In genomic region chr14:58427289-58428010, GRCh38 we compare ENCODE assay signal across 1 cellular context.
TF ChIP-seq lines count a peak whose summit lies in the region.

Gene KIAA0586 (plus strand): TSS chr14:58427719. CDS start chr14:58428265, 546 bp downstream.
Gene TIMM9 (minus strand): TSS chr14:58427531. CDS start chr14:58411945, 15,586 bp downstream.

TF ChIP-seq in K562, 482 proteins besides CTCF, POLR2A, EP300 and RAD21 (continued from another document and continues in another):
- peak; percentile 92 for TF ChIP-seq ZBTB40 (IDR thresholded peaks at IDR 0.05)
- TF ChIP-seq ZBTB40 (CRISPR knock-in tag; IDR thresholded peaks at IDR 0.05): no peak
- TF ChIP-seq RCOR1 (IDR thresholded peaks at IDR 0.05; ENCODE audit: borderline replicate concordance in 1 of 2, low read depth in 2 of 2, low read length in 2 of 2): peak in 1 of 2 experiments; percentile 20; a peak in 2 of 4 replicates
- no peak for TF ChIP-seq TFE3 (CRISPR knock-in tag; IDR thresholded peaks at IDR 0.05)
- TF ChIP-seq ZBTB34 (CRISPR knock-in tag; IDR thresholded peaks at IDR 0.05): 0 out of 2 replicates have a peak, but pooled peaks have one; percentile 6
- TF ChIP-seq BACH1 (tag; IDR thresholded peaks at IDR 0.05): peak; percentile 57; the same call in 1 of the 2 replicates
- 0 out of 2 replicates have a peak, but pooled peaks have one; percentile 25 for TF ChIP-seq STAT5A (IDR thresholded peaks at IDR 0.05; ENCODE audit: borderline replicate concordance, low read length)
- peak in 1 of 2 experiments; percentile 47 for TF ChIP-seq AFF1 (IDR thresholded peaks at IDR 0.05; ENCODE audit: low read depth in 1 of 2, partially characterized antibody in 2 of 2)
- peak; percentile 6; the same call in 1 of the 2 replicates for TF ChIP-seq TFAP4 (CRISPR knock-in tag; IDR thresholded peaks at IDR 0.05; ENCODE audit: borderline replicate concordance)
- TF ChIP-seq HCFC1 (IDR thresholded peaks at IDR 0.05; ENCODE audit: low read depth, low read length): peak; percentile 65
- peak; percentile 43 for TF ChIP-seq KDM5B (IDR thresholded peaks at IDR 0.05; ENCODE audit: insufficient replicate concordance, low read depth, low read length)
- TF ChIP-seq GMEB1 (CRISPR knock-in tag; IDR thresholded peaks at IDR 0.05): peak; percentile 25; the same call in 1 of the 2 replicates
- peak; percentile 54 for TF ChIP-seq PKNOX1 (IDR thresholded peaks at IDR 0.05)
- no peak for TF ChIP-seq MTA3 (IDR thresholded peaks at IDR 0.05; ENCODE audit: borderline replicate concordance)
- TF ChIP-seq ZNF766 (CRISPR knock-in tag; conservative IDR thresholded peaks at IDR 0.05): 0 out of 2 replicates have a peak, but pooled peaks have one; percentile 29
- no peak for TF ChIP-seq ARID4B (CRISPR knock-in tag; IDR thresholded peaks at IDR 0.05)
- peak; percentile 95 for TF ChIP-seq FOXM1 (IDR thresholded peaks at IDR 0.05; ENCODE audit: low read depth)
- no peak for TF ChIP-seq FOXM1 (CRISPR knock-in tag; IDR thresholded peaks at IDR 0.05; ENCODE audit: low read depth)
- peak; percentile 95 for TF ChIP-seq ATF7 (IDR thresholded peaks at IDR 0.05)
- no peak for TF ChIP-seq THAP7 (CRISPR knock-in tag; IDR thresholded peaks at IDR 0.05)
- no peak for TF ChIP-seq BRF1 (IDR thresholded peaks at IDR 0.05; ENCODE audit: borderline replicate concordance, extremely low read depth, insufficient read length)
